1 cellular context compared by ENCODE assay signal in genomic region chr1:116493484-116494350, GRCh38.
TF ChIP-seq lines count a peak whose summit lies in the region.

No MANE protein-coding gene starts in this region.

TF ChIP-seq in GM23338, 12 proteins besides CTCF, POLR2A, EP300 and RAD21 (continued from another document):
- TF ChIP-seq, protein P1, sequence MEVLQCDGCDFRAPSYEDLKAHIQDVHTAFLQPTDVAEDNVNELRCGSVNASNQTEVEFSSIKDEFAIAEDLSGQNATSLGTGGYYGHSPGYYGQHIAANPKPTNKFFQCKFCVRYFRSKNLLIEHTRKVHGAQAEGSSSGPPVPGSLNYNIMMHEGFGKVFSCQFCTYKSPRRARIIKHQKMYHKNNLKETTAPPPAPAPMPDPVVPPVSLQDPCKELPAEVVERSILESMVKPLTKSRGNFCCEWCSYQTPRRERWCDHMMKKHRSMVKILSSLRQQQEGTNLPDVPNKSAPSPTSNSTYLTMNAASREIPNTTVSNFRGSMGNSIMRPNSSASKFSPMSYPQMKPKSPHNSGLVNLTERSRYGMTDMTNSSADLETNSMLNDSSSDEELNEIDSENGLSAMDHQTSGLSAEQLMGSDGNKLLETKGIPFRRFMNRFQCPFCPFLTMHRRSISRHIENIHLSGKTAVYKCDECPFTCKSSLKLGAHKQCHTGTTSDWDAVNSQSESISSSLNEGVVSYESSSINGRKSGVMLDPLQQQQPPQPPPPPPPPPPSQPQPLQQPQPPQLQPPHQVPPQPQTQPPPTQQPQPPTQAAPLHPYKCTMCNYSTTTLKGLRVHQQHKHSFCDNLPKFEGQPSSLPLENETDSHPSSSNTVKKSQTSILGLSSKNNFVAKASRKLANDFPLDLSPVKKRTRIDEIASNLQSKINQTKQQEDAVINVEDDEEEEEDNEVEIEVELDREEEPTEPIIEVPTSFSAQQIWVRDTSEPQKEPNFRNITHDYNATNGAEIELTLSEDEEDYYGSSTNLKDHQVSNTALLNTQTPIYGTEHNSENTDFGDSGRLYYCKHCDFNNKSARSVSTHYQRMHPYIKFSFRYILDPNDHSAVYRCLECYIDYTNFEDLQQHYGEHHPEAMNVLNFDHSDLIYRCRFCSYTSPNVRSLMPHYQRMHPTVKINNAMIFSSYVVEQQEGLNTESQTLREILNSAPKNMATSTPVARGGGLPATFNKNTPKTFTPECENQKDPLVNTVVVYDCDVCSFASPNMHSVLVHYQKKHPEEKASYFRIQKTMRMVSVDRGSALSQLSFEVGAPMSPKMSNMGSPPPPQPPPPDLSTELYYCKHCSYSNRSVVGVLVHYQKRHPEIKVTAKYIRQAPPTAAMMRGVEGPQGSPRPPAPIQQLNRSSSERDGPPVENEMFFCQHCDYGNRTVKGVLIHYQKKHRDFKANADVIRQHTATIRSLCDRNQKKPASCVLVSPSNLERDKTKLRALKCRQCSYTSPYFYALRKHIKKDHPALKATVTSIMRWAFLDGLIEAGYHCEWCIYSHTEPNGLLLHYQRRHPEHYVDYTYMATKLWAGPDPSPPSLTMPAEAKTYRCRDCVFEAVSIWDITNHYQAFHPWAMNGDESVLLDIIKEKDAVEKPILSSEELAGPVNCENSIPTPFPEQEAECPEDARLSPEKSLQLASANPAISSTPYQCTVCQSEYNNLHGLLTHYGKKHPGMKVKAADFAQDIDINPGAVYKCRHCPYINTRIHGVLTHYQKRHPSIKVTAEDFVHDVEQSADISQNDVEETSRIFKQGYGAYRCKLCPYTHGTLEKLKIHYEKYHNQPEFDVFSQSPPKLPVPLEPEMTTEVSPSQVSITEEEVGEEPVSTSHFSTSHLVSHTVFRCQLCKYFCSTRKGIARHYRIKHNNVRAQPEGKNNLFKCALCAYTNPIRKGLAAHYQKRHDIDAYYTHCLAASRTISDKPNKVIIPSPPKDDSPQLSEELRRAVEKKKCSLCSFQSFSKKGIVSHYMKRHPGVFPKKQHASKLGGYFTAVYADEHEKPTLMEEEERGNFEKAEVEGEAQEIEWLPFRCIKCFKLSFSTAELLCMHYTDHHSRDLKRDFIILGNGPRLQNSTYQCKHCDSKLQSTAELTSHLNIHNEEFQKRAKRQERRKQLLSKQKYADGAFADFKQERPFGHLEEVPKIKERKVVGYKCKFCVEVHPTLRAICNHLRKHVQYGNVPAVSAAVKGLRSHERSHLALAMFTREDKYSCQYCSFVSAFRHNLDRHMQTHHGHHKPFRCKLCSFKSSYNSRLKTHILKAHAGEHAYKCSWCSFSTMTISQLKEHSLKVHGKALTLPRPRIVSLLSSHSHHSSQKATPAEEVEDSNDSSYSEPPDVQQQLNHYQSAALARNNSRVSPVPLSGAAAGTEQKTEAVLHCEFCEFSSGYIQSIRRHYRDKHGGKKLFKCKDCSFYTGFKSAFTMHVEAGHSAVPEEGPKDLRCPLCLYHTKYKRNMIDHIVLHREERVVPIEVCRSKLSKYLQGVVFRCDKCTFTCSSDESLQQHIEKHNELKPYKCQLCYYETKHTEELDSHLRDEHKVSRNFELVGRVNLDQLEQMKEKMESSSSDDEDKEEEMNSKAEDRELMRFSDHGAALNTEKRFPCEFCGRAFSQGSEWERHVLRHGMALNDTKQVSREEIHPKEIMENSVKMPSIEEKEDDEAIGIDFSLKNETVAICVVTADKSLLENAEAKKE (CRISPR knock-in tag; IDR thresholded peaks at IDR 0.05), result no peak
- TF ChIP-seq JUNB (IDR thresholded peaks at IDR 0.05; ENCODE audit: unreplicated experiment) (no peak), CREB1 (CRISPR knock-in tag; IDR thresholded peaks at IDR 0.05; ENCODE audit: low read depth) (no peak), ZNF331 (CRISPR knock-in tag; IDR thresholded peaks at IDR 0.05; ENCODE audit: low read depth) (no peak)
- TF ChIP-seq, protein P2, sequence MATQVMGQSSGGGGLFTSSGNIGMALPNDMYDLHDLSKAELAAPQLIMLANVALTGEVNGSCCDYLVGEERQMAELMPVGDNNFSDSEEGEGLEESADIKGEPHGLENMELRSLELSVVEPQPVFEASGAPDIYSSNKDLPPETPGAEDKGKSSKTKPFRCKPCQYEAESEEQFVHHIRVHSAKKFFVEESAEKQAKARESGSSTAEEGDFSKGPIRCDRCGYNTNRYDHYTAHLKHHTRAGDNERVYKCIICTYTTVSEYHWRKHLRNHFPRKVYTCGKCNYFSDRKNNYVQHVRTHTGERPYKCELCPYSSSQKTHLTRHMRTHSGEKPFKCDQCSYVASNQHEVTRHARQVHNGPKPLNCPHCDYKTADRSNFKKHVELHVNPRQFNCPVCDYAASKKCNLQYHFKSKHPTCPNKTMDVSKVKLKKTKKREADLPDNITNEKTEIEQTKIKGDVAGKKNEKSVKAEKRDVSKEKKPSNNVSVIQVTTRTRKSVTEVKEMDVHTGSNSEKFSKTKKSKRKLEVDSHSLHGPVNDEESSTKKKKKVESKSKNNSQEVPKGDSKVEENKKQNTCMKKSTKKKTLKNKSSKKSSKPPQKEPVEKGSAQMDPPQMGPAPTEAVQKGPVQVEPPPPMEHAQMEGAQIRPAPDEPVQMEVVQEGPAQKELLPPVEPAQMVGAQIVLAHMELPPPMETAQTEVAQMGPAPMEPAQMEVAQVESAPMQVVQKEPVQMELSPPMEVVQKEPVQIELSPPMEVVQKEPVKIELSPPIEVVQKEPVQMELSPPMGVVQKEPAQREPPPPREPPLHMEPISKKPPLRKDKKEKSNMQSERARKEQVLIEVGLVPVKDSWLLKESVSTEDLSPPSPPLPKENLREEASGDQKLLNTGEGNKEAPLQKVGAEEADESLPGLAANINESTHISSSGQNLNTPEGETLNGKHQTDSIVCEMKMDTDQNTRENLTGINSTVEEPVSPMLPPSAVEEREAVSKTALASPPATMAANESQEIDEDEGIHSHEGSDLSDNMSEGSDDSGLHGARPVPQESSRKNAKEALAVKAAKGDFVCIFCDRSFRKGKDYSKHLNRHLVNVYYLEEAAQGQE (IDR thresholded peaks at IDR 0.05; ENCODE audit: unreplicated experiment), result no peak
